In genomic region chr19:38698225-38699026, GRCh38 we compare ENCODE assay signal across 10 cellular contexts. TPM values are rescaled to one million over a fixed set of nuclear protein-coding genes. Genes with fewer than 3 reads are reported as not detected.
DNase-seq lines count a peak whose midpoint lies in the region; ATAC-seq and TF ChIP-seq lines count a peak whose summit lies in the region.
"Had no signal": no experiment of that assay in that cellular context is flagged by ENCODE, and none has a peak within 500 bp of the region (broad histone marks: within the 10 kb centered on the region; RNA-seq: fewer than 3 reads in every experiment).

No MANE protein-coding gene starts in this region.

- no peak for ATAC-seq in HG02870 (IDR thresholded peaks at IDR 0.05; ENCODE audit: unreplicated experiment)
- no peak for ATAC-seq in HG03039 (IDR thresholded peaks at IDR 0.05; ENCODE audit: unreplicated experiment)

- TF ChIP-seq CTCF in type B pancreatic cell (conservative IDR thresholded peaks at IDR 0.05), result no peak

- no peaks in the 10 kb centered on the region for H3K9me3 Mint-ChIP-seq in activated T-cell treated with anti-CD3 and anti-CD28 coated beads, Interleukin-2, amount 50 U/mL, for 24 hours
- no peaks in the 10 kb centered on the region for H3K9me3 Mint-ChIP-seq in type B pancreatic cell

- no peaks in the 10 kb centered on the region for H3K27me3 ChIP-seq in muscle layer of colon (ENCODE audit: control insufficient read depth in 1 of 2, insufficient read depth in 2 of 2, low read length in 2 of 2)

- no peak overlapping the region for H3K9ac ChIP-seq in muscle layer of colon (ENCODE audit: low read length)
- H3K9ac ChIP-seq: SK-N-SH had no signal

- H3K4me3 ChIP-seq in muscle layer of colon (ENCODE audit: low read depth in 1 of 2, low read length in 2 of 2), result no peak overlapping the region

- peaks cover 36% of the 10 kb centered on the region for H3K4me1 Mint-ChIP-seq in activated T-cell treated with anti-CD3 and anti-CD28 coated beads, Interleukin-2, amount 50 U/mL, for 24 hours (ENCODE audit: low read depth)
- peaks cover 41% of the 10 kb centered on the region for H3K4me1 Mint-ChIP-seq in type B pancreatic cell (ENCODE audit: unreplicated experiment)

- H3K27ac ChIP-seq in cingulate gyrus (ENCODE audit: low read depth, low read length) (peak overlapping the region; percentile 69), muscle layer of colon (ENCODE audit: low read depth, low read length) (peak overlapping the region; percentile 42)

- H3K27me3 Mint-ChIP-seq in activated T-cell treated with anti-CD3 and anti-CD28 coated beads, Interleukin-2, amount 50 U/mL, for 24 hours, result no peaks in the 10 kb centered on the region
- H3K27me3 Mint-ChIP-seq in type B pancreatic cell, result no peaks in the 10 kb centered on the region

- H3K4me3 Mint-ChIP-seq in activated T-cell treated with anti-CD3 and anti-CD28 coated beads, Interleukin-2, amount 50 U/mL, for 24 hours, result no peak overlapping the region
- H3K4me3 Mint-ChIP-seq in type B pancreatic cell, result peak overlapping the region; percentile 36

- peaks cover 57% of the 10 kb centered on the region for H3K36me3 Mint-ChIP-seq in activated T-cell treated with anti-CD3 and anti-CD28 coated beads, Interleukin-2, amount 50 U/mL, for 24 hours (ENCODE audit: low read depth)
- H3K36me3 Mint-ChIP-seq in type B pancreatic cell, result peaks cover 3% of the 10 kb centered on the region

- H3K36me3 ChIP-seq in muscle layer of colon (ENCODE audit: insufficient read depth, low read length), result peaks cover 36% of the 10 kb centered on the region

- peaks cover 60% of the 10 kb centered on the region for H3K4me1 ChIP-seq in muscle layer of colon (ENCODE audit: insufficient read depth, low read length)

- H3K9me3 ChIP-seq in muscle layer of colon (ENCODE audit: low read length), result no peaks in the 10 kb centered on the region
- H3K9me3 ChIP-seq: SK-N-SH had no signal

- no peak for DNase-seq in activated T-cell treated with anti-CD3 and anti-CD28 coated beads, Interleukin-2, amount 50 U/mL, for 24 hours
- DNase-seq in activated T-cell treated with anti-CD3 and anti-CD28 coated beads, Interleukin-2, amount 50 U/mL, for 1 hour, result no peak
- no peak for DNase-seq in type B pancreatic cell (ENCODE audit: extremely low spot score, unreplicated experiment)
- DNase-seq in NK-92 (lab: John Stamatoyannopoulos, UW; ENCODE audit: unreplicated experiment), result no peak
- DNase-seq: dermis blood vessel endothelial cell, SK-N-SH had no signal

- H3K27ac Mint-ChIP-seq in activated T-cell treated with anti-CD3 and anti-CD28 coated beads, Interleukin-2, amount 50 U/mL, for 24 hours, result peak overlapping the region; percentile 78
- H3K27ac Mint-ChIP-seq in type B pancreatic cell, result peak overlapping the region; percentile 77

RNA-seq across cellular contexts. Expression of gene CAPN12, which starts 45.8 kb away (rescaled TPM):
- total RNA-seq in type B pancreatic cell (ENCODE audit: low replicate concordance), result 3.0 and 4.5 TPM in 2 replicates
- total RNA-seq: dermis blood vessel endothelial cell had no signal

RNA-seq across cellular contexts. Expression of gene ACTN4, which starts 51.0 kb away (rescaled TPM):
- 475 and 776 TPM in 2 replicates for total RNA-seq in type B pancreatic cell (ENCODE audit: low replicate concordance)
